In genomic region chr11:108012139-108012725, GRCh38 we compare ENCODE assay signal across 22 cellular contexts.
"Had no signal": no experiment of that assay in that cellular context is flagged by ENCODE, and none has a peak within 500 bp of the region (broad histone marks: within the 10 kb centered on the region; RNA-seq: fewer than 3 reads in every experiment).

No MANE protein-coding gene starts in this region.

- H3K27me3 ChIP-seq: colonic mucosa, dorsolateral prefrontal cortex, esophagus squamous epithelium, gastroesophageal sphincter, pancreas, stomach, suprapubic skin, tibial nerve had no signal

- DNase-seq: activated B cell treated with CpG ODN at 0.5 μM for 24 hours; activated CD4-positive, alpha-beta T cell treated with anti-CD3 and anti-CD28 coated beads for 36 hours; activated CD4-positive, alpha-beta T cell treated with anti-CD3 and anti-CD28 coated beads, Interleukin-2, amount 50 U/mL, for 4 hours; activated naive CD4-positive, alpha-beta T cell treated with Interleukin-2 at 50 U/mL for 16 hours; activated T-cell treated with anti-CD3 and anti-CD28 coated beads, Interleukin-2, amount 50 U/mL, for 48 hours; amygdala; colonic mucosa; dorsolateral prefrontal cortex; esophagus squamous epithelium; head of caudate nucleus; left cardiac atrium; midbrain; natural killer cell; pancreas; right cardiac atrium; stimulated activated CD4-positive, alpha-beta T cell treated with anti-CD3 and anti-CD28 coated beads, Interleukin-2, amount 100 ng/mL, for 24 hours; stomach; T1000 had no signal

- H3K27ac Mint-ChIP-seq: activated B cell treated with CpG ODN at 0.5 μM for 24 hours; activated CD4-positive, alpha-beta T cell treated with anti-CD3 and anti-CD28 coated beads for 36 hours; natural killer cell; stimulated activated memory B cell treated with anti-CD40 and anti-IgM and Interleukin-4, amounts not matched to agents 10 μg/mL and 1 μg/mL and 100 μg/mL, for 72 hours had no signal

- H3K27ac ChIP-seq: colonic mucosa, dorsolateral prefrontal cortex, esophagus squamous epithelium, gastroesophageal sphincter, pancreas, stomach, suprapubic skin, tibial nerve had no signal

- H3K9me3 Mint-ChIP-seq: activated B cell treated with CpG ODN at 0.5 μM for 24 hours; natural killer cell; stimulated activated memory B cell treated with anti-CD40 and anti-IgM and Interleukin-4, amounts not matched to agents 10 μg/mL and 1 μg/mL and 100 μg/mL, for 72 hours had no signal

- H3K36me3 Mint-ChIP-seq: natural killer cell had no signal

- H3K27me3 Mint-ChIP-seq: activated B cell treated with CpG ODN at 0.5 μM for 24 hours; activated CD4-positive, alpha-beta T cell treated with anti-CD3 and anti-CD28 coated beads for 36 hours; stimulated activated memory B cell treated with anti-CD40 and anti-IgM and Interleukin-4, amounts not matched to agents 10 μg/mL and 1 μg/mL and 100 μg/mL, for 72 hours had no signal

- H3K4me3 Mint-ChIP-seq: activated B cell treated with CpG ODN at 0.5 μM for 24 hours; natural killer cell; stimulated activated memory B cell treated with anti-CD40 and anti-IgM and Interleukin-4, amounts not matched to agents 10 μg/mL and 1 μg/mL and 100 μg/mL, for 72 hours had no signal

- H3K4me3 ChIP-seq: colonic mucosa, esophagus squamous epithelium, gastroesophageal sphincter, pancreas, suprapubic skin, tibial nerve had no signal

- H3K9me3 ChIP-seq: colonic mucosa, esophagus squamous epithelium, gastroesophageal sphincter, pancreas, stomach, suprapubic skin, tibial nerve had no signal

- ATAC-seq: activated CD4-positive, alpha-beta T cell treated with anti-CD3 and anti-CD28 coated beads for 36 hours; gastroesophageal sphincter; left cardiac atrium; natural killer cell; pancreas; right cardiac atrium; stimulated activated memory B cell treated with anti-CD40 and anti-IgM and Interleukin-4, amounts not matched to agents 10 μg/mL and 1 μg/mL and 100 μg/mL, for 72 hours had no signal

- H3K36me3 ChIP-seq: colonic mucosa, gastroesophageal sphincter, pancreas, stomach, suprapubic skin, tibial nerve had no signal
